ENCODE assay signal across 8 cellular contexts in the genomic region with DNA sequence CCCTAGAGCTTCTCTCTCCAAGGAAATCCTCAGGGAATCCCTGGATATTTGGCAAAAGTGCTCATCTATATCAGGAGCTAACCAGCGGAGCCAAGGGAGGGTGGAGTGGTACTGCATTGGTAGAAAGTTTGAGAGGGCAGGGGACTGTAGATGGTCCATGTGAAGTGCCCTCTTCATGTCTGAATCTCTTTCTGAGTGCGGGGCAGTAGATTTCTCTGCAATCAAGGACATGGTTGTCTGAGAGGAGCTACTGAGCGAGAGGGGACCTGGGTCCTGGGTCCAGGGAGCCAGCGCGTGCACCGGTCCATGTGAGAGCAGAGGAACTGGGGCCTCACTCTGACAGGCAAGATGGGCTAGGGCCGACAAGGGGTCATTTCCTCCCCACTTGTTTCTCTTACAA. TPM values are rescaled to one million over a fixed set of nuclear protein-coding genes. Genes with fewer than 3 reads are reported as not detected.
DNase-seq lines count a peak whose midpoint lies in the region; ATAC-seq and TF ChIP-seq lines count a peak whose summit lies in the region.

No MANE protein-coding gene starts in this region.

- POLR2A ChIA-PET in activated CD4-positive, alpha-beta memory T cell treated with anti-CD3 and anti-CD28 coated beads, Interleukin-2, amount 10 ng/mL, durations not matched to agents 7 days and 5 days (lab: Charles Lee), result interaction anchor here (0.7 to 5.3 kb wide), 6 partner anchors 7 to 137 kb away, joined by 3 to 39 read pairs (median 4); a partner anchor contains a TSS

- no peaks in the 10 kb centered on the region; the same call in 1 of the 2 replicates for H3K27me3 Mint-ChIP-seq in HFFc6 (ENCODE audit: insufficient read depth)
- H3K27me3 Mint-ChIP-seq in activated CD4-positive, alpha-beta memory T cell treated with anti-CD3 and anti-CD28 coated beads, Interleukin-2, amount 10 ng/mL, durations not matched to agents 7 days and 5 days, result no peaks in the 10 kb centered on the region

- H3K4me3 ChIP-seq in left ventricle myocardium inferior, result peak overlapping the region; percentile 79
- H3K4me3 ChIP-seq in skeletal muscle tissue (ENCODE audit: low read length in 3 of 3), result peak overlapping the region; percentile 75 to 84 (median 80)

- CTCF ChIA-PET in activated CD4-positive, alpha-beta memory T cell treated with anti-CD3 and anti-CD28 coated beads, Interleukin-2, amount 10 ng/mL, durations not matched to agents 7 days and 5 days (lab: Charles Lee), result interaction anchor here (1.3 to 3.3 kb wide), 6 partner anchors 11 to 343 kb away, joined by 5 to 21 read pairs (median 6); no protein-coding TSS in a partner anchor

- DNase-seq in HFFc6 (no peak), left ventricle myocardium inferior (no peak)
- no peak for DNase-seq in activated CD4-positive, alpha-beta memory T cell treated with anti-CD3 and anti-CD28 coated beads, Interleukin-2, amount 10 ng/mL, durations not matched to agents 7 days and 5 days

- intact Hi-C loops in left ventricle myocardium inferior (cut with micrococcal nuclease), result no loop called here

- H3K4me1 ChIP-seq in left ventricle myocardium inferior (peaks cover 75% of the 10 kb centered on the region), skeletal muscle tissue (ENCODE audit: control insufficient read depth in 3 of 3, insufficient read depth in 3 of 3, low read length in 3 of 3) (peaks cover 36 to 61% (median 43%) of the 10 kb centered on the region in 3 donors)

- no peaks in the 10 kb centered on the region for H3K9me3 Mint-ChIP-seq in HFFc6
- H3K9me3 Mint-ChIP-seq in activated CD4-positive, alpha-beta memory T cell treated with anti-CD3 and anti-CD28 coated beads, Interleukin-2, amount 10 ng/mL, durations not matched to agents 7 days and 5 days, result no peaks in the 10 kb centered on the region

- peaks cover 72% of the 10 kb centered on the region for H3K4me1 Mint-ChIP-seq in HFFc6 (ENCODE audit: low read depth)
- peaks cover 41% of the 10 kb centered on the region for H3K4me1 Mint-ChIP-seq in activated CD4-positive, alpha-beta memory T cell treated with anti-CD3 and anti-CD28 coated beads, Interleukin-2, amount 10 ng/mL, durations not matched to agents 7 days and 5 days

- peak overlapping the region; percentile 91 for H3K4me3 Mint-ChIP-seq in HFFc6
- H3K4me3 Mint-ChIP-seq in activated CD4-positive, alpha-beta memory T cell treated with anti-CD3 and anti-CD28 coated beads, Interleukin-2, amount 10 ng/mL, durations not matched to agents 7 days and 5 days, result peak overlapping the region; percentile 85

- H3K9ac ChIP-seq in skeletal muscle tissue (ENCODE audit: low read depth in 1 of 3, low read length in 3 of 3), result peak overlapping the region in 2 of 3 donors; percentile 50 to 86

- TF ChIP-seq CTCF in HFFc6 (IDR thresholded peaks at IDR 0.05) (no peak), left ventricle myocardium inferior (IDR thresholded peaks at IDR 0.05; ENCODE audit: borderline replicate concordance) (no peak)

- ATAC-seq in GM19023 (IDR thresholded peaks at IDR 0.05; ENCODE audit: unreplicated experiment), result no peak
- no peak for ATAC-seq in HG03175 (IDR thresholded peaks at IDR 0.05; ENCODE audit: unreplicated experiment)
- no peak for ATAC-seq in GM19455 (IDR thresholded peaks at IDR 0.05; ENCODE audit: unreplicated experiment)
- no peak for ATAC-seq in GM21576 (IDR thresholded peaks at IDR 0.05; ENCODE audit: unreplicated experiment)

- H3K27me3 ChIP-seq in left ventricle myocardium inferior (ENCODE audit: low read depth) (no peaks in the 10 kb centered on the region), skeletal muscle tissue (ENCODE audit: control insufficient read depth in 3 of 3, insufficient read depth in 3 of 3, low read length in 3 of 3) (no peaks in the 10 kb centered on the region)

- H3K36me3 Mint-ChIP-seq in HFFc6 (ENCODE audit: low read depth), result no peaks in the 10 kb centered on the region
- no peaks in the 10 kb centered on the region for H3K36me3 Mint-ChIP-seq in activated CD4-positive, alpha-beta memory T cell treated with anti-CD3 and anti-CD28 coated beads, Interleukin-2, amount 10 ng/mL, durations not matched to agents 7 days and 5 days (ENCODE audit: low read depth)

- H3K27ac Mint-ChIP-seq in HFFc6, result peak overlapping the region; percentile 84; the same call in 1 of the 2 replicates
- peak overlapping the region; percentile 60 for H3K27ac Mint-ChIP-seq in activated CD4-positive, alpha-beta memory T cell treated with anti-CD3 and anti-CD28 coated beads, Interleukin-2, amount 10 ng/mL, durations not matched to agents 7 days and 5 days

- H3K36me3 ChIP-seq in left ventricle myocardium inferior (no peaks in the 10 kb centered on the region), skeletal muscle tissue (ENCODE audit: control insufficient read depth in 3 of 3, insufficient read depth in 3 of 3, low read length in 3 of 3) (no peaks in the 10 kb centered on the region)

- H3K27ac ChIP-seq in left ventricle myocardium inferior (replicated peaks), result peak overlapping the region; percentile 86
- H3K27ac ChIP-seq in skeletal muscle tissue (ENCODE audit: low read depth, low read length), result peak overlapping the region; percentile 64

- H3K9me3 ChIP-seq in left ventricle myocardium inferior (replicated peaks), result no peaks in the 10 kb centered on the region
- H3K9me3 ChIP-seq in skeletal muscle tissue (ENCODE audit: control insufficient read depth in 3 of 3, low read length in 3 of 3), result no peaks in the 10 kb centered on the region

RNA-seq across cellular contexts. Expression of a gene that starts 0.7 kb away (rescaled TPM):
- total RNA-seq in HFFc6 (2021; fragmentation: NEBNext Ultra II Directional; extraction: Animal tissue kit (Norgen Biotek cat#: 25700)), result 10 to 100 TPM in 1 of 6 experiments, 1 to 10 TPM in 5; 8.4 to 11.2 (median 9.7) TPM
- 1 to 10 TPM; 5.6 to 7.4 TPM for total RNA-seq in activated CD4-positive, alpha-beta memory T cell treated with anti-CD3 and anti-CD28 coated beads, Interleukin-2, amount 10 ng/mL, durations not matched to agents 7 days and 5 days
- total RNA-seq in left ventricle myocardium inferior (20.2 TPM), skeletal muscle tissue (23.0 TPM)

RNA-seq across cellular contexts. Expression of a gene that starts 19.1 kb away (rescaled TPM):
- total RNA-seq in HFFc6 (2021; fragmentation: NEBNext Ultra II Directional; extraction: Animal tissue kit (Norgen Biotek cat#: 25700)), result under 1 TPM; 0.35 to 0.96 (median 0.64) TPM
- total RNA-seq in activated CD4-positive, alpha-beta memory T cell treated with anti-CD3 and anti-CD28 coated beads, Interleukin-2, amount 10 ng/mL, durations not matched to agents 7 days and 5 days, result not detected
- total RNA-seq in left ventricle myocardium inferior (1.2 TPM), skeletal muscle tissue (0.52 TPM)

RNA-seq across cellular contexts. Expression of a gene that starts 25.3 kb away (rescaled TPM):
- total RNA-seq in HFFc6 (2021; fragmentation: NEBNext Ultra II Directional; extraction: Animal tissue kit (Norgen Biotek cat#: 25700)), result 1 to 10 TPM; 1.7 to 7.8 (median 5.4) TPM
- total RNA-seq in activated CD4-positive, alpha-beta memory T cell treated with anti-CD3 and anti-CD28 coated beads, Interleukin-2, amount 10 ng/mL, durations not matched to agents 7 days and 5 days, result not detected
- total RNA-seq in left ventricle myocardium inferior (36.5 TPM), skeletal muscle tissue (16.7 TPM)

RNA-seq across cellular contexts. Expression of a gene that starts 26.3 kb away (rescaled TPM):
- 100 to 1,000 TPM in 4 of 6 experiments, 10 to 100 TPM in 2; 49.6 to 125 (median 103) TPM for total RNA-seq in HFFc6 (2021; fragmentation: NEBNext Ultra II Directional; extraction: Animal tissue kit (Norgen Biotek cat#: 25700))
- total RNA-seq in activated CD4-positive, alpha-beta memory T cell treated with anti-CD3 and anti-CD28 coated beads, Interleukin-2, amount 10 ng/mL, durations not matched to agents 7 days and 5 days, result not detected
- total RNA-seq in left ventricle myocardium inferior (6,704 TPM), skeletal muscle tissue (37.6 TPM)

RNA-seq across cellular contexts. Expression of a gene that starts 58.5 kb away (rescaled TPM):
- total RNA-seq in HFFc6 (2021; fragmentation: NEBNext Ultra II Directional; extraction: Animal tissue kit (Norgen Biotek cat#: 25700)), result 10 to 100 TPM; 10.3 to 15.6 (median 12.5) TPM
- total RNA-seq in activated CD4-positive, alpha-beta memory T cell treated with anti-CD3 and anti-CD28 coated beads, Interleukin-2, amount 10 ng/mL, durations not matched to agents 7 days and 5 days, result 10 to 100 TPM; 19.0 to 19.4 TPM
- total RNA-seq in left ventricle myocardium inferior (26.0 TPM), skeletal muscle tissue (6.8 TPM)
